1 cellular context compared by ENCODE assay signal in the genomic region with DNA sequence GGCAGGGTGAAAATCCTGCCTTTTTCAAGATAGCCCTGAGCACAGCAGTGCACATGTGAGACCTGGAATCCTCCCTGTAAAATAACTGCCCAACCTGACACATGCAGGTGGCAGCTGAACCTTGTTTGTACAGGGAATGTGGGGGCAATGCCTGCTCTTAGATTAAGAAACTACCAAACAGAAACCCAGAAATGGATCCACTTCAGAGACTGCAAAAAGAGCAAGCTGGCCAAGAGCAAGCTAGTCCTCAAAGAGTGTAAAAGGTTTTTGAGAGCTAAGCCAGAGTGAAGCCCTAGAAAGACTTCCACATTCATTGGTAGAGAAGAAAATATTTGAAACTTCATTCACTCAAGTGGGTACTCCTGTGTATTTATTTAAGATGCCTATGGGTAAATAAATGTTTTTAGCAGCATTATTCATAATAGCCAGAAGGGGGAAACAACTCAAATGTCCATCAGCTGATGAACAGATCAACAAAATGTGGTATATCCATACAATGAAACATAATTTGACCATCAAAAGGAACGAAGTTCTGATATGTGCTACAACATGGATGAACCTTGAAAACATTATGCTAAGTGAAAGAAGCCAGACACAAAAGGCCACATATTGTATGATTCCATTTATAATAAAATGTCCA.
TF ChIP-seq lines count a peak whose summit lies in the region.

No MANE protein-coding gene starts in this region.

TF ChIP-seq in GM12878, 131 proteins besides CTCF, POLR2A, EP300 and RAD21:
- no peak for TF ChIP-seq BCL11A (IDR thresholded peaks at IDR 0.05; ENCODE audit: low read depth, low read length)
- no peak for TF ChIP-seq ZNF207 (IDR thresholded peaks at IDR 0.05; ENCODE audit: borderline replicate concordance)
- no peak for TF ChIP-seq NR2F1 (conservative IDR thresholded peaks at IDR 0.05)
- no peak for TF ChIP-seq IRF4 (IDR thresholded peaks at IDR 0.05; ENCODE audit: low read depth, low read length)
